Comparison of ENCODE assay signal across 8 cellular contexts in genomic region chr13:30464496-30465351, GRCh38. TPM values are rescaled to one million over a fixed set of nuclear protein-coding genes. Genes with fewer than 3 reads are reported as not detected.
DNase-seq lines count a peak whose midpoint lies in the region; ATAC-seq and TF ChIP-seq lines count a peak whose summit lies in the region.

No MANE protein-coding gene starts in this region.

- peaks cover 6% of the 10 kb centered on the region for H3K36me3 Mint-ChIP-seq in IgD-negative memory B cell
- H3K36me3 Mint-ChIP-seq in activated naive CD4-positive, alpha-beta T cell treated with anti-CD3 and anti-CD28 coated beads, Interleukin-2, amount 50 U/mL, for 72 hours = peaks cover 25 to 28% of the 10 kb centered on the region in 2 donors

- WGBS in ovary, 3 donors = 0 to 1% (median 1%) methylated on average over 45 to 131 of the region's 139 CpGs
- 1% methylated on average over 24 of the region's 139 CpGs; no CpG with 5 or more reads in 1 of the 2 donors for WGBS in thyroid gland, 2 donors

- peaks cover 0 to 2% (median 0%) of the 10 kb centered on the region in 3 donors for H3K9me3 Mint-ChIP-seq in IgD-negative memory B cell
- H3K9me3 Mint-ChIP-seq in activated naive CD4-positive, alpha-beta T cell treated with anti-CD3 and anti-CD28 coated beads, Interleukin-2, amount 50 U/mL, for 72 hours = no peaks in the 10 kb centered on the region

- no peak for TF ChIP-seq EP300 in ovary (IDR thresholded peaks at IDR 0.05)

- DNase-seq in DMS 273 treated with DMSO at 0.1 percent for 48 hours (lab: John Stamatoyannopoulos, UW) (peak; percentile 42), SJSA1 (ENCODE audit: low read depth in 1 of 2, low spot score in 2 of 2) (peak; percentile 61 to 62), head of caudate nucleus (peak; percentile 39 to 91 (median 78)), ovary (peak; percentile 76 to 88 (median 84)), thyroid gland (peak; percentile 76 to 79)
- peak; percentile 67 to 76 for DNase-seq in activated naive CD4-positive, alpha-beta T cell treated with anti-CD3 and anti-CD28 coated beads, Interleukin-2, amount 50 U/mL, for 72 hours (ENCODE audit: low spot score in 2 of 2)

- H3K27ac ChIP-seq in SJSA1 (peak overlapping the region; percentile 87), ovary (peak overlapping the region; percentile 97 to 99), thyroid gland (peak overlapping the region; percentile 93 to 99 (median 95))

- TF ChIP-seq POLR2A in ovary (IDR thresholded peaks at IDR 0.05) (peak; percentile 51), thyroid gland (IDR thresholded peaks at IDR 0.05) (peak in 1 of 2 donors; percentile 79)

- H3K4me3 Mint-ChIP-seq in IgD-negative memory B cell = peak overlapping the region; percentile 92 to 98 (median 96)

- H3K4me3 ChIP-seq in SJSA1 = peak overlapping the region; percentile 83
- peak overlapping the region; percentile 60 for H3K4me3 ChIP-seq in ovary
- peak overlapping the region; percentile 9 to 48 (median 12) for H3K4me3 ChIP-seq in thyroid gland (replicated peaks in 1 of 3)

- H3K36me3 ChIP-seq in SJSA1 (peaks cover 41% of the 10 kb centered on the region), ovary (no peaks in the 10 kb centered on the region), thyroid gland (peaks cover 0 to 18% of the 10 kb centered on the region in 2 donors)

- intact Hi-C loops in head of caudate nucleus (cut with DNase I) (loop anchor here (2.0 to 10.0 kb wide), 6 partner anchors 42 to 340 kb away; partner anchors contain the start of genes UBE2L5 and USPL1), ovary (cut with DNase I) (loop anchor here in 3 of 4 donors (1.0 to 10.0 kb wide), 9 partner anchors 56 to 403 kb away; partner anchors contain the start of gene USPL1 (in 2 of the 3)), thyroid gland (cut with DNase I) (loop anchor here (5.0 to 10.0 kb wide), 3 partner anchors 150 to 340 kb away; partner anchors contain the start of gene USPL1)

- H3K9me3 ChIP-seq in SJSA1 (replicated peaks) (no peaks in the 10 kb centered on the region), ovary (no peaks in the 10 kb centered on the region), thyroid gland (no peaks in the 10 kb centered on the region)

- peaks cover 23 to 32% (median 30%) of the 10 kb centered on the region in 3 donors for H3K4me1 Mint-ChIP-seq in IgD-negative memory B cell

- TF ChIP-seq CTCF in ovary (IDR thresholded peaks at IDR 0.05) (peak in 1 of 3 donors; percentile 21), thyroid gland (IDR thresholded peaks at IDR 0.05) (no peak)

- H3K27me3 ChIP-seq in SJSA1 (replicated peaks) = no peaks in the 10 kb centered on the region
- no peaks in the 10 kb centered on the region for H3K27me3 ChIP-seq in ovary
- H3K27me3 ChIP-seq in thyroid gland = no peaks in the 10 kb centered on the region

- H3K4me1 ChIP-seq in SJSA1 (replicated peaks) = peaks cover 41% of the 10 kb centered on the region
- peaks cover 1% of the 10 kb centered on the region for H3K4me1 ChIP-seq in ovary (ENCODE audit: insufficient read depth)
- peaks cover 16 to 25% of the 10 kb centered on the region in 2 donors for H3K4me1 ChIP-seq in thyroid gland

- peak; percentile 17 for ATAC-seq in GM21447 (IDR thresholded peaks at IDR 0.05; ENCODE audit: unreplicated experiment)
- peak; percentile 15 to 43 for ATAC-seq in activated naive CD4-positive, alpha-beta T cell treated with anti-CD3 and anti-CD28 coated beads, Interleukin-2, amount 50 U/mL, for 72 hours

- H3K27ac Mint-ChIP-seq in IgD-negative memory B cell = peak overlapping the region; percentile 99
- peak overlapping the region; percentile 94 to 99 for H3K27ac Mint-ChIP-seq in activated naive CD4-positive, alpha-beta T cell treated with anti-CD3 and anti-CD28 coated beads, Interleukin-2, amount 50 U/mL, for 72 hours

- no peaks in the 10 kb centered on the region for H3K27me3 Mint-ChIP-seq in IgD-negative memory B cell

RNA-seq across cellular contexts. Expression of gene HMGB1, which starts 1.0 kb away (rescaled TPM):
- 580 TPM for polyA plus RNA-seq in IgD-negative memory B cell
- 710 and 801 TPM in 2 replicates for total RNA-seq in SJSA1 (2014; rRNA removed; shearing (Covaris generic))
- 100 to 1,000 TPM; 418 to 551 TPM for total RNA-seq in activated naive CD4-positive, alpha-beta T cell treated with anti-CD3 and anti-CD28 coated beads, Interleukin-2, amount 50 U/mL, for 72 hours
- 100 to 1,000 TPM; 163 to 283 (median 240) TPM for total RNA-seq in ovary
- polyA plus RNA-seq in ovary = 100 to 1,000 TPM; 278 to 323 TPM
- 100 to 1,000 TPM; 255 to 467 (median 327) TPM for total RNA-seq in thyroid gland

RNA-seq across cellular contexts. Expression of gene UBE2L5, which starts 42.4 kb away (rescaled TPM):
- polyA plus RNA-seq in IgD-negative memory B cell (not detected), ovary (under 1 TPM in 1 of 2 donors, not detected in 1; 0.48 TPM)
- total RNA-seq in SJSA1 (2014; rRNA removed; shearing (Covaris generic)) = not detected in 2 replicates
- under 1 TPM in 1 of 2 donors, not detected in 1; 0.25 TPM for total RNA-seq in activated naive CD4-positive, alpha-beta T cell treated with anti-CD3 and anti-CD28 coated beads, Interleukin-2, amount 50 U/mL, for 72 hours
- total RNA-seq in ovary (under 1 TPM in 2 of 7 donors, not detected in 5; 0.11 to 0.15 TPM), thyroid gland (not detected)

Comparison
In these comparisons a context has a peak if more than half of its experiments do, and no peak if none do; other contexts are left out.
1. Peak in every context shown above with its lines: DNase-seq, ATAC-seq, H3K4me3 ChIP-seq and H3K27ac ChIP-seq.
2. H3K4me3 ChIP-seq: peak in every context shown above with its lines; median percentile 83 in SJSA1; 60 in ovary; 12 in thyroid gland.